ENCODE assay signal across 21 cellular contexts in genomic region chr1:241964550-241965241, GRCh38. TPM values are rescaled to one million over a fixed set of nuclear protein-coding genes. Genes with fewer than 3 reads are reported as not detected.
DNase-seq lines count a peak whose midpoint lies in the region; ATAC-seq, FAIRE-seq and TF ChIP-seq lines count a peak whose summit lies in the region.
"Had no signal": no experiment of that assay in that cellular context is flagged by ENCODE, and none has a peak within 500 bp of the region (broad histone marks: within the 10 kb centered on the region; RNA-seq: fewer than 3 reads in every experiment).

No MANE protein-coding gene starts in this region.

- no peak for ATAC-seq in HG02678 (IDR thresholded peaks at IDR 0.05; ENCODE audit: unreplicated experiment)
- ATAC-seq: HCT116, mucosa of descending colon had no signal

- no peak for TF ChIP-seq POLR2A in GM12892 (IDR thresholded peaks at IDR 0.05; ENCODE audit: low read depth, low read length)

- H3K27ac ChIP-seq in left ventricle myocardium inferior (replicated peaks), result no peak overlapping the region
- H3K27ac ChIP-seq: epithelial cell of prostate, pancreas, PC-9 had no signal

- no peak for FAIRE-seq in GM12892 (lab: Jason Lieb, UNC)
- FAIRE-seq: HTR-8/SVneo, kidney, pancreas had no signal

- DNase-seq in NOMO-1 treated with dmso at 0.1 percent for 144 hours (lab: John Stamatoyannopoulos, UW; ENCODE audit: unreplicated experiment) (peak; percentile 12), dermis microvascular lymphatic vessel endothelial cell (ENCODE audit: low read depth in 2 of 2) (peak; percentile 2 to 6), left ventricle myocardium inferior (peak; percentile 18), stromal cell of bone marrow (ENCODE audit: low read depth) (peak; percentile 65), GM12892 (ENCODE audit: insufficient read length) (no peak)
- no peak for DNase-seq in stimulated activated CD8-positive, alpha-beta memory T cell treated with anti-CD3 and anti-CD28 coated beads, Interleukin-4, amount 100 ng/mL, for 48 hours
- DNase-seq: activated B cell treated with CpG ODN at 0.5 μM for 24 hours; amygdala; kidney; mucosa of descending colon; NCI-H2081; NCI-H526; pancreas; PC-9; stimulated activated naive CD4-positive, alpha-beta T cell had no signal

- H3K4me3 ChIP-seq in left ventricle myocardium inferior, result no peak overlapping the region
- H3K4me3 ChIP-seq: mucosa of descending colon, pancreas, PC-9 had no signal

- no peak for TF ChIP-seq CTCF in left ventricle myocardium inferior (IDR thresholded peaks at IDR 0.05; ENCODE audit: borderline replicate concordance)

- intact Hi-C loops in left ventricle myocardium inferior (cut with micrococcal nuclease), result no loop called here

- H3K36me3 ChIP-seq in left ventricle myocardium inferior, result no peaks in the 10 kb centered on the region
- H3K36me3 ChIP-seq: pancreas had no signal

- H3K9me3 ChIP-seq in left ventricle myocardium inferior (replicated peaks), result no peaks in the 10 kb centered on the region
- H3K9me3 ChIP-seq: mucosa of descending colon, pancreas had no signal

- no peaks in the 10 kb centered on the region for H3K27me3 ChIP-seq in left ventricle myocardium inferior (ENCODE audit: low read depth)
- H3K27me3 ChIP-seq: pancreas had no signal

- no peaks in the 10 kb centered on the region for H3K4me1 ChIP-seq in left ventricle myocardium inferior
- H3K4me1 ChIP-seq: pancreas had no signal

RNA-seq across cellular contexts. Expression of gene BECN2, which starts 7.1 kb away (rescaled TPM):
- total RNA-seq in dermis microvascular lymphatic vessel endothelial cell (not detected in 2 replicates), left ventricle myocardium inferior (not detected)
- polyA plus RNA-seq in GM12892 (2012; ENCODE audit: missing spikeins), result not detected
- total RNA-seq: activated B cell treated with CpG ODN at 0.5 μM for 24 hours, cerebellum, kidney, mucosa of descending colon, pancreas had no signal
- polyA plus RNA-seq: BJ, pancreas had no signal

RNA-seq across cellular contexts. Expression of gene MAP1LC3C, which starts 34.2 kb away (rescaled TPM):
- total RNA-seq in dermis microvascular lymphatic vessel endothelial cell (under 0.01 TPM in 1 of 2 replicates, not detected in the other), left ventricle myocardium inferior (0.19 TPM)
- polyA plus RNA-seq in GM12892 (2012; ENCODE audit: missing spikeins), result not detected
- total RNA-seq: activated B cell treated with CpG ODN at 0.5 μM for 24 hours had no signal

Comparison
In these comparisons a context has a peak if more than half of its experiments do, and no peak if none do; other contexts are left out.
1. DNase-seq: peak in NOMO-1 treated with dmso at 0.1 percent for 144 hours (single experiment), dermis microvascular lymphatic vessel endothelial cell (2 of 2), left ventricle myocardium inferior (single experiment) and stromal cell of bone marrow (single experiment); none in stimulated activated CD8-positive, alpha-beta memory T cell treated with anti-CD3 and anti-CD28 coated beads, Interleukin-4, amount 100 ng/mL, for 48 hours (single experiment) and GM12892 (single experiment).